In genomic region chr1:222617367-222617951, GRCh38 we compare ENCODE assay signal across 8 cellular contexts. TPM values are rescaled to one million over a fixed set of nuclear protein-coding genes. Genes with fewer than 3 reads are reported as not detected.
A peak's percentile ranks its signal among the peaks of the same experiment; 100 is the strongest.
DNase-seq lines count a peak whose midpoint lies in the region; ATAC-seq, FAIRE-seq and TF ChIP-seq lines count a peak whose summit lies in the region.

No MANE protein-coding gene starts in this region.

- FAIRE-seq in GM12891 (lab: Jason Lieb, UNC), result peak; percentile 84

- H3K27ac ChIP-seq in heart right ventricle (peak overlapping the region in 7 of 10 donors; percentile 28 to 74 (median 52)), transverse colon (peak overlapping the region; percentile 71 to 81 (median 77))

- H3K4me3 ChIP-seq in adipocyte (ENCODE audit: low read length) (peak overlapping the region; percentile 79), heart right ventricle (peak overlapping the region; percentile 46 to 97 (median 70)), transverse colon (peak overlapping the region; percentile 34 to 100 (median 46))

- TF ChIP-seq CTCF in heart right ventricle (IDR thresholded peaks at IDR 0.05) (no peak), transverse colon (IDR thresholded peaks at IDR 0.05) (no peak)

- intact Hi-C loops in heart right ventricle (cut with DNase I) (loop anchor here in 1 of 10 donors (2.0 kb wide), 1 partner anchor 27 kb away; no protein-coding TSS in a partner anchor), transverse colon (cut with DNase I; ENCODE audit: low total_unique reads) (no loop called here)

- peaks cover under 1% of the 10 kb centered on the region for H3K36me3 ChIP-seq in adipocyte (ENCODE audit: control insufficient read depth, insufficient read depth, low read length, severe bottlenecking)
- peaks cover 0 to 14% (median 9%) of the 10 kb centered on the region in 9 donors for H3K36me3 ChIP-seq in heart right ventricle
- no peaks in the 10 kb centered on the region for H3K36me3 ChIP-seq in transverse colon

- H3K9ac ChIP-seq in adipocyte (ENCODE audit: low read length), result peak overlapping the region; percentile 64

- ATAC-seq in HG02840 (IDR thresholded peaks at IDR 0.05; ENCODE audit: low FRiP score, unreplicated experiment) (peak; percentile 76), heart right ventricle (peak; percentile 85 to 96 (median 96))

- no peaks in the 10 kb centered on the region for H3K9me3 ChIP-seq in adipocyte (ENCODE audit: control insufficient read depth, low read length)
- no peaks in the 10 kb centered on the region for H3K9me3 ChIP-seq in heart right ventricle
- no peaks in the 10 kb centered on the region for H3K9me3 ChIP-seq in transverse colon

- TF ChIP-seq POLR2A in GM12891 (IDR thresholded peaks at IDR 0.05; ENCODE audit: low read depth, low read length) (no peak), transverse colon (IDR thresholded peaks at IDR 0.05) (peak; percentile 58)

- no peak for TF ChIP-seq EP300 in transverse colon (IDR thresholded peaks at IDR 0.05; ENCODE audit: low read depth)

- WGBS in heart right ventricle, 2 donors, result 2 to 3% methylated on average over 26 to 37 of the region's 37 CpGs
- 2 to 6% methylated on average over 8 to 27 of the region's 37 CpGs for WGBS in transverse colon (ENCODE audit: low coverage in 1 of 2), 2 donors

- DNase-seq in GM12891 (ENCODE audit: insufficient read length, low spot score) (peak; percentile 71), NCI-H1417 treated with DMSO at 0.1 percent for 48 hours (lab: John Stamatoyannopoulos, UW) (peak; percentile 87), SW 1271 (lab: John Stamatoyannopoulos, UW) (peak; percentile 64 to 81), adipocyte (ENCODE audit: low read depth) (peak; percentile 99), heart right ventricle (peak; percentile 92 to 94), pons (ENCODE audit: low spot score) (peak; percentile 88), transverse colon (peak; percentile 95)

- peaks cover 22% of the 10 kb centered on the region for H3K4me1 ChIP-seq in adipocyte (ENCODE audit: control insufficient read depth, insufficient read depth, low read length)
- H3K4me1 ChIP-seq in heart right ventricle, result peaks cover 0 to 25% (median 18%) of the 10 kb centered on the region in 9 donors
- peaks cover 4 to 51% (median 15%) of the 10 kb centered on the region in 4 donors for H3K4me1 ChIP-seq in transverse colon

- in situ Hi-C loops in transverse colon (cut with MboI; ENCODE audit: low pct_ligation_motif_present in 1 of 4, low pct_unique_long_range_greater_than_20kb in 1 of 4, low sequenced_read_pairs in 3 of 4), result no loop called here

- no peaks in the 10 kb centered on the region for H3K27me3 ChIP-seq in adipocyte (replicated peaks; ENCODE audit: control insufficient read depth, insufficient read depth, low read length)
- peaks cover 0 to 18% (median 0%) of the 10 kb centered on the region in 7 donors for H3K27me3 ChIP-seq in heart right ventricle
- peaks cover 8% of the 10 kb centered on the region for H3K27me3 ChIP-seq in transverse colon

TF ChIP-seq in GM12891, 5 proteins besides CTCF, POLR2A, EP300 and RAD21:
- TF ChIP-seq TAF1 (IDR thresholded peaks at IDR 0.05; ENCODE audit: low read depth, low read length) (no peak), PAX5 (IDR thresholded peaks at IDR 0.05; ENCODE audit: insufficient read depth, low read length, severe bottlenecking) (no peak), SPI1 (IDR thresholded peaks at IDR 0.05; ENCODE audit: low read depth, low read length) (no peak), POU2F2 (IDR thresholded peaks at IDR 0.05; ENCODE audit: low read depth, low read length) (no peak), POLR2AphosphoS5 (IDR thresholded peaks at IDR 0.05; ENCODE audit: low read depth, low read length) (no peak)

RNA-seq across cellular contexts. Expression of gene MIA3, which starts 0.4 kb away (rescaled TPM):
- 21.1 TPM for polyA plus RNA-seq in GM12891 (2012; ENCODE audit: low read depth, missing spikeins)
- 10 to 100 TPM; 44.0 to 72.5 (median 59.0) TPM for total RNA-seq in heart right ventricle
- 10 to 100 TPM; 22.8 to 33.8 TPM for polyA plus RNA-seq in heart right ventricle
- total RNA-seq in transverse colon, result 100 to 1,000 TPM in 1 of 4 donors, 10 to 100 TPM in 3; 39.2 to 185 (median 49.1) TPM

RNA-seq across cellular contexts. Expression of gene TAF1A, which starts 27.7 kb away (rescaled TPM):
- 2.5 TPM for polyA plus RNA-seq in GM12891 (2012; ENCODE audit: low read depth, missing spikeins)
- total RNA-seq in heart right ventricle (1 to 10 TPM; 1.3 to 3.3 (median 1.8) TPM), transverse colon (10 to 100 TPM in 1 of 4 donors, 1 to 10 TPM in 3; 2.2 to 10.1 (median 4.1) TPM)
- polyA plus RNA-seq in heart right ventricle, result 1 to 10 TPM; 1.1 to 1.2 TPM

Comparison
In these comparisons a context has a peak if more than half of its experiments do, and no peak if none do; other contexts are left out.
1. Peak in every context shown above with its lines: DNase-seq, ATAC-seq, H3K4me3 ChIP-seq and H3K27ac ChIP-seq.